1 cellular context compared by ENCODE assay signal in the genomic region with DNA sequence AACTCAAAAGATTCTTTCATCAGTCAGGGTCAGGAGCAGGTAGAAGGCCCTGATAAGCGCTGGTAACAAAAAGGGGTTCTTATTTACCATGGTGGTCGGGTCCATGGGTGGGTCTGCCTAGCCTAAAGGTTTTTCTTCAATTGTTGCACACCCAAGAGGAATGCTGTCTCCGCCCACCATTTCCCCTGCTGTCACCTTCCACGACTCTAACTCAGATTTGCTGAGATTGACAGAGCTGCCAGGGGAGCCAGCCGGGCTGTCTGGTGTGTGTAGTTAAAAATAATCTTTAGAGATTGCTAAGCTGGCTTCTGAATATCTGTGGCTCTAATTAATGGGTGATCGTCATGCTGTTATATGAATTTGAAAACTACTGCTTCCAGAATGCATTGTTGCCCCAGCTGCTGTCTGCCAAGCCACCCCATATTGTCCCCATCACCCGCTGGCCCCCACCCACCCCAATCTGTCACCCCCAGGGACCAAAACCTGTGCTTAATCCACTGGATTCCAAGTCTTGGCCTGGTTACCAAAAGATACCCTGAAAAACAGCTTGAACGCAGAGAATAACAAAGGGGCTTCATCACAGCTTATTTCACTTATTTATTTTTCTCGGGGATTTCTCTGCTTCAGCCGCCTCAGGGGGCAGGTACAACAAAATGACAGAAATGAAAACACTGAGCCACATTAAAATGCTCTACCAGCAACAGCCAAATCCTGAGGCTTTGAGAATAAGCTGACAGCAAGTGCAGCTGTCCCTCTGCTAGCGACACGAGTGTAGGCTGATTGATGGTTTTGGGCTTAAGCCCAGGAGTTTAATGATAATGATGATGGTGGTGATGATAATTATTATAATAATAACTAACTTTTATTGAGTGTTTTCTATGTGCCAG.
TF ChIP-seq lines count a peak whose summit lies in the region.

No MANE protein-coding gene starts in this region.

TF ChIP-seq in H1, 55 proteins besides CTCF, POLR2A, EP300 and RAD21:
- TF ChIP-seq SUZ12 (IDR thresholded peaks at IDR 0.05; ENCODE audit: low read length) (no peak), NANOG (IDR thresholded peaks at IDR 0.05; ENCODE audit: insufficient read depth, low read depth, low read length, poor library complexity, severe bottlenecking) (no peak), HDAC2 (IDR thresholded peaks at IDR 0.05; ENCODE audit: borderline replicate concordance in 1 of 2, low read depth in 2 of 2, low read length in 2 of 2) (no peak), SP1 (IDR thresholded peaks at IDR 0.05; ENCODE audit: low read depth, low read length) (no peak), PHF8 (conservative IDR thresholded peaks at IDR 0.05; ENCODE audit: low read depth, low read length) (no peak), TAF7 (optimal IDR thresholded peaks at IDR 0.05; ENCODE audit: borderline replicate concordance, low read depth, low read length) (no peak)
TF ChIP-seq in H1: peak in this region for 0.
